ENCODE assay signal across 17 cellular contexts in the genomic region with DNA sequence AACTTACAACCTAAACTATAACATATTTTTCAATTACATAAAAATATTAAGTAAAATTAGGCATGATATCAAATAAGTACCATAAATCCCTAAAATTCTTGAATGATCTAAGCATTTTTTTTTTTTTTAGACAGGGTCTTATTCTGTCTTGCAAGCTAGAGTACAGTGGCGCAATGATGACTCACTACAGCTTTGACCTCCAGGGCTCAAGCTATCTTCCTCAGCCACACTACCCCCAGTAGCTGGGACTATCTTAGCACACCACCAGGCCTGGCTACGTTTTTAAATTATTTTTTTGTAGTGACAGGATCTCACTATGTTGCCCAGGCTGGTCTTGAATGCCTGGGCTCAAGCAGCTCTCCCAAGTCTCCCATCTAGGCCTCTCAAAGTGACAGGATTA.
"Had no signal": no experiment of that assay in that cellular context is flagged by ENCODE, and none has a peak within 500 bp of the region (broad histone marks: within the 10 kb centered on the region; RNA-seq: fewer than 3 reads in every experiment).

No MANE protein-coding gene starts in this region.

- H3K4me3 Mint-ChIP-seq: activated CD4-positive, alpha-beta memory T cell treated with anti-CD3 and anti-CD28 coated beads for 36 hours; activated CD4-positive, alpha-beta T cell treated with anti-CD3 and anti-CD28 coated beads for 36 hours; activated CD8-positive, alpha-beta memory T cell treated with anti-CD3 and anti-CD28 coated beads, Interleukin-2, amount 10 ng/mL, durations not matched to agents 7 days and 5 days; activated naive CD4-positive, alpha-beta T cell treated with anti-CD3 and anti-CD28 coated beads, Interleukin-2, amount 10 ng/mL, durations not matched to agents 7 days and 5 days; nephron progenitor cell; stimulated activated naive CD8-positive, alpha-beta T cell treated with anti-CD3 and anti-CD28 coated beads, Interleukin-15, Interleukin-2, amounts not matched to agents 100 ng/mL and 50 ng/mL, for 24 hours; type B pancreatic cell had no signal

- H3K9me3 Mint-ChIP-seq: stimulated activated naive CD8-positive, alpha-beta T cell treated with anti-CD3 and anti-CD28 coated beads, Interleukin-15, Interleukin-2, amounts not matched to agents 100 ng/mL and 50 ng/mL, for 24 hours had no signal

- DNase-seq: activated CD4-positive, alpha-beta memory T cell treated with anti-CD3 and anti-CD28 coated beads for 36 hours; activated CD4-positive, alpha-beta T cell treated with anti-CD3 and anti-CD28 coated beads for 36 hours; activated CD8-positive, alpha-beta memory T cell treated with anti-CD3 and anti-CD28 coated beads, Interleukin-2, amount 10 ng/mL, durations not matched to agents 7 days and 5 days; activated naive CD4-positive, alpha-beta T cell treated with anti-CD3 and anti-CD28 coated beads, Interleukin-2, amount 10 ng/mL, durations not matched to agents 7 days and 5 days; activated T-cell treated with anti-CD3 and anti-CD28 coated beads, Interleukin-2, amount 50 U/mL, for 1 hour; hippocampal formation; kidney glomerular epithelial cell; left ventricle myocardium superior; nephron progenitor cell; psoas muscle; sigmoid colon; spleen; WERI-Rb-1 had no signal

- H3K27me3 ChIP-seq: cardiac muscle cell, sigmoid colon, spleen had no signal

- ATAC-seq: activated CD4-positive, alpha-beta T cell treated with anti-CD3 and anti-CD28 coated beads for 36 hours; activated CD8-positive, alpha-beta memory T cell treated with anti-CD3 and anti-CD28 coated beads, Interleukin-2, amount 10 ng/mL, durations not matched to agents 7 days and 5 days; left ventricle myocardium superior; psoas muscle had no signal

- H3K9me3 ChIP-seq: psoas muscle, sigmoid colon had no signal

- H3K4me1 ChIP-seq: psoas muscle, sigmoid colon, spleen had no signal

- H3K27ac ChIP-seq: cardiac muscle cell, psoas muscle, sigmoid colon, spleen, WERI-Rb-1 had no signal

- H3K36me3 ChIP-seq: cardiac muscle cell, sigmoid colon, spleen, WERI-Rb-1 had no signal

- H3K36me3 Mint-ChIP-seq: activated CD4-positive, alpha-beta memory T cell treated with anti-CD3 and anti-CD28 coated beads for 36 hours; activated CD8-positive, alpha-beta memory T cell treated with anti-CD3 and anti-CD28 coated beads, Interleukin-2, amount 10 ng/mL, durations not matched to agents 7 days and 5 days; activated naive CD4-positive, alpha-beta T cell treated with anti-CD3 and anti-CD28 coated beads, Interleukin-2, amount 10 ng/mL, durations not matched to agents 7 days and 5 days; type B pancreatic cell had no signal

- H3K4me1 Mint-ChIP-seq: activated CD4-positive, alpha-beta T cell treated with anti-CD3 and anti-CD28 coated beads for 36 hours; activated CD8-positive, alpha-beta memory T cell treated with anti-CD3 and anti-CD28 coated beads, Interleukin-2, amount 10 ng/mL, durations not matched to agents 7 days and 5 days; activated naive CD4-positive, alpha-beta T cell treated with anti-CD3 and anti-CD28 coated beads, Interleukin-2, amount 10 ng/mL, durations not matched to agents 7 days and 5 days; nephron progenitor cell had no signal

- H3K27me3 Mint-ChIP-seq: activated CD4-positive, alpha-beta memory T cell treated with anti-CD3 and anti-CD28 coated beads for 36 hours; activated CD4-positive, alpha-beta T cell treated with anti-CD3 and anti-CD28 coated beads for 36 hours; activated CD8-positive, alpha-beta memory T cell treated with anti-CD3 and anti-CD28 coated beads, Interleukin-2, amount 10 ng/mL, durations not matched to agents 7 days and 5 days; activated naive CD4-positive, alpha-beta T cell treated with anti-CD3 and anti-CD28 coated beads, Interleukin-2, amount 10 ng/mL, durations not matched to agents 7 days and 5 days; stimulated activated naive CD8-positive, alpha-beta T cell treated with anti-CD3 and anti-CD28 coated beads, Interleukin-15, Interleukin-2, amounts not matched to agents 100 ng/mL and 50 ng/mL, for 24 hours; type B pancreatic cell had no signal

- H3K4me3 ChIP-seq: cardiac muscle cell, psoas muscle, sigmoid colon, spleen had no signal

- H3K27ac Mint-ChIP-seq: activated CD4-positive, alpha-beta memory T cell treated with anti-CD3 and anti-CD28 coated beads for 36 hours; activated CD4-positive, alpha-beta T cell treated with anti-CD3 and anti-CD28 coated beads for 36 hours; activated CD8-positive, alpha-beta memory T cell treated with anti-CD3 and anti-CD28 coated beads, Interleukin-2, amount 10 ng/mL, durations not matched to agents 7 days and 5 days; activated naive CD4-positive, alpha-beta T cell treated with anti-CD3 and anti-CD28 coated beads, Interleukin-2, amount 10 ng/mL, durations not matched to agents 7 days and 5 days; activated T-helper 2 cell treated with anti-CD3 and anti-CD28 coated beads, Interferon-gamma antibody, Interleukin-2, Interleukin-4, amounts not matched to agents 10 μg/mL and 5 μg/mL and 100 μg/mL, durations not matched to agents 14 hours and 24 hours and 36 hours; nephron progenitor cell; stimulated activated naive CD8-positive, alpha-beta T cell treated with anti-CD3 and anti-CD28 coated beads, Interleukin-15, Interleukin-2, amounts not matched to agents 100 ng/mL and 50 ng/mL, for 24 hours; type B pancreatic cell had no signal
